ENCODE assay signal across 12 cellular contexts in genomic region chr15:74200871-74201419, GRCh38. TPM values are rescaled to one million over a fixed set of nuclear protein-coding genes. Genes with fewer than 3 reads are reported as not detected.
DNase-seq lines count a peak whose midpoint lies in the region; ATAC-seq and TF ChIP-seq lines count a peak whose summit lies in the region.
"Had no signal": no experiment of that assay in that cellular context is flagged by ENCODE, and none has a peak within 500 bp of the region (broad histone marks: within the 10 kb centered on the region; RNA-seq: fewer than 3 reads in every experiment).

No MANE protein-coding gene starts in this region.

- H3K79me2 ChIP-seq in hepatocyte = peaks cover 27% of the 10 kb centered on the region

- no peak for TF ChIP-seq CTCF in hepatocyte (IDR thresholded peaks at IDR 0.05; ENCODE audit: poor library complexity)

- H3K9me3 ChIP-seq in adipocyte (ENCODE audit: control insufficient read depth, low read length) (no peaks in the 10 kb centered on the region), hepatocyte (ENCODE audit: low read depth) (no peaks in the 10 kb centered on the region)

- H3K4me3 ChIP-seq in adipocyte (ENCODE audit: low read length) (no peak overlapping the region), hepatocyte (no peak overlapping the region)

- WGBS in hepatocyte (ENCODE audit: low lambda C conversion rate, missing lambda C conversion rate) = 32% methylated on average over 8 of the region's 8 CpGs

- peak overlapping the region; percentile 70 for H3K4me2 ChIP-seq in hepatocyte

- intact Hi-C loops in Right ventricle myocardium inferior (cut with DNase I) (no loop called here), left cardiac atrium (cut with DNase I) (no loop called here), head of caudate nucleus (cut with DNase I) (no loop called here)

- H3K27me3 ChIP-seq in adipocyte (replicated peaks; ENCODE audit: control insufficient read depth, insufficient read depth, low read length) = peaks cover 4% of the 10 kb centered on the region
- H3K27me3 ChIP-seq in hepatocyte = no peaks in the 10 kb centered on the region

- no peaks in the 10 kb centered on the region for H3K9me2 ChIP-seq in hepatocyte (replicated peaks; ENCODE audit: insufficient read depth)

- H3K4me1 ChIP-seq in adipocyte (ENCODE audit: control insufficient read depth, insufficient read depth, low read length) (peaks cover 33% of the 10 kb centered on the region), hepatocyte (ENCODE audit: insufficient read depth) (peaks cover 57% of the 10 kb centered on the region)

- H3K36me3 ChIP-seq in adipocyte (ENCODE audit: control insufficient read depth, insufficient read depth, low read length, severe bottlenecking) (no peaks in the 10 kb centered on the region), hepatocyte (replicated peaks; ENCODE audit: insufficient read depth, low read depth) (no peaks in the 10 kb centered on the region)

- peak overlapping the region; percentile 79 for H3K27ac ChIP-seq in hepatocyte

- ATAC-seq in Right ventricle myocardium inferior = peak; percentile 39
- ATAC-seq in left cardiac atrium = no peak
- ATAC-seq: HepG2 had no signal

- no peak overlapping the region for H3K9ac ChIP-seq in adipocyte (ENCODE audit: low read length)

- DNase-seq in Right ventricle myocardium inferior (ENCODE audit: missing footprints) (peak; percentile 69), left cardiac atrium (no peak), adipocyte (ENCODE audit: low read depth) (peak; percentile 90), hepatocyte (ENCODE audit: low spot score) (no peak), ureter (ENCODE audit: low spot score) (peak; percentile 59), NCI-H1930 (lab: John Stamatoyannopoulos, UW) (no peak), AML-193 (lab: John Stamatoyannopoulos, UW) (no peak), head of caudate nucleus (no peak)
- DNase-seq: naive B cell, NCI-H1694 treated with DMSO at 0.1 percent for 48 hours had no signal

- H2AFZ ChIP-seq in hepatocyte = no peak overlapping the region

- H4K20me1 ChIP-seq in hepatocyte (ENCODE audit: insufficient read depth, poor library complexity, severe bottlenecking) = no peaks in the 10 kb centered on the region

RNA-seq across cellular contexts. Expression of gene STRA6, which starts 1.6 kb away (rescaled TPM):
- total RNA-seq in Right ventricle myocardium inferior (not detected), left cardiac atrium (not detected), hepatocyte (13.6 and 31.5 TPM in 2 replicates), ureter (50.9 TPM)
- 37.1 and 56.6 TPM in 2 replicates for polyA plus RNA-seq in hepatocyte
- total RNA-seq: activated CD8-positive, alpha-beta memory T cell treated with anti-CD3 and anti-CD28 coated beads for 36 hours had no signal

RNA-seq across cellular contexts. Expression of gene ISLR, which starts 27.4 kb away (rescaled TPM):
- total RNA-seq in Right ventricle myocardium inferior = 13.8 TPM
- 10 to 100 TPM; 22.8 to 28.2 TPM for total RNA-seq in left cardiac atrium
- 31.4 and 36.4 TPM in 2 replicates for total RNA-seq in hepatocyte
- polyA plus RNA-seq in hepatocyte = 27.8 and 32.0 TPM in 2 replicates
- 37.4 TPM for total RNA-seq in ureter
- total RNA-seq: activated CD8-positive, alpha-beta memory T cell treated with anti-CD3 and anti-CD28 coated beads for 36 hours; HepG2 had no signal
- polyA plus RNA-seq: HepG2 had no signal

RNA-seq across cellular contexts. Expression of gene CCDC33, which starts 35.2 kb away (rescaled TPM):
- not detected for total RNA-seq in Right ventricle myocardium inferior
- total RNA-seq in left cardiac atrium = not detected
- total RNA-seq in hepatocyte = 0.32 and 0.63 TPM in 2 replicates
- 0.86 and 1.3 TPM in 2 replicates for polyA plus RNA-seq in hepatocyte
- total RNA-seq in ureter = 10.2 TPM
- total RNA-seq: activated CD8-positive, alpha-beta memory T cell treated with anti-CD3 and anti-CD28 coated beads for 36 hours; HepG2 had no signal

Comparison
In these comparisons a context has a peak if more than half of its experiments do, and no peak if none do; other contexts are left out.
1. DNase-seq: peak in Right ventricle myocardium inferior (single experiment), adipocyte (single experiment) and ureter (single experiment); none in left cardiac atrium (single experiment), hepatocyte (single experiment), NCI-H1930 (0 of 2), AML-193 (0 of 2) and head of caudate nucleus (0 of 42).
2. RNA of gene STRA6, which starts 1.6 kb away (total RNA-seq): 50.9 TPM in ureter (single experiment) and 13.6 to 31.5 TPM in hepatocyte; not detected in left cardiac atrium and not detected in Right ventricle myocardium inferior (single experiment); every median in the first group is over 10 times any median in the second.